Comparison of ENCODE assay signal across 8 cellular contexts in the genomic region with DNA sequence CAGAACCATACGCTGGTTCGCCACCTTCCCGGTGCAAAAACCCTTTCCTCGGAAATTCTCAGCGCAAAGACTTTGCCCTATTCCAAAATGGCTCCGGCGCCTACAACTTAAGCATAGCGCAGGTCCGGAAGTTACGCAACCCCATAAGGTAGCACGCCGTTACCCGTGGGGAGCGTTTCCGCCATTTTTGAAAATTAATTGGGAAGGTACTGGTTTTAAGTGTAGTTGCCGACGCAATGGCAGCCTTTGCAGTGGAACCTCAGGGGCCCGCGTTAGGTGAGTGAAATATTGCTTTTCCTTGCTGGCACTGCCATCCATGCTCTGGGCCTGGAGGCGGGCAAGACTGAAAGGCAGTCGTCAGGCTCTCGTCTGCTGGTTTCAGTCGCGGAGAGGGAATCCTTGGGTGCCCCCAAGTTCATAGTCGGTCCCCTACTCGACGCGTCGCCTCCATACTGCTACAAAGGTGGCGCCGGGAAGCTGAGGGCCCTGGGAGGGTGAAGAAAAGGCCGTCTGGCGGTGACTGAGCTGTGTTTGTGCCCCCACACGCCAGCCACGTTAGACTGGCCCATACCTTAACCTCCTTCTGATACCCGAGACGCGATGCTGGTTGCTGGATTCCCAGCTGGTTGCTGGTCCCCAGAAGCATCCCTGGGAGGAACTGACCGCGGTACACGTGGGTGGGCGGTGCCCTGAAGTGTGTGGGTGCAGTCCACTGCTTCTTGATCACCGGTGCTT. TPM values are rescaled to one million over a fixed set of nuclear protein-coding genes. Genes with fewer than 3 reads are reported as not detected.
A peak's percentile ranks its signal among the peaks of the same experiment; 100 is the strongest.
DNase-seq lines count a peak whose midpoint lies in the region; ATAC-seq, FAIRE-seq and TF ChIP-seq lines count a peak whose summit lies in the region.

A gene with protein sequence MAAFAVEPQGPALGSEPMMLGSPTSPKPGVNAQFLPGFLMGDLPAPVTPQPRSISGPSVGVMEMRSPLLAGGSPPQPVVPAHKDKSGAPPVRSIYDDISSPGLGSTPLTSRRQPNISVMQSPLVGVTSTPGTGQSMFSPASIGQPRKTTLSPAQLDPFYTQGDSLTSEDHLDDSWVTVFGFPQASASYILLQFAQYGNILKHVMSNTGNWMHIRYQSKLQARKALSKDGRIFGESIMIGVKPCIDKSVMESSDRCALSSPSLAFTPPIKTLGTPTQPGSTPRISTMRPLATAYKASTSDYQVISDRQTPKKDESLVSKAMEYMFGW (plus strand): TSS at position 222 of the 735 bp plus-strand sequence. CDS start 15 bp downstream, at position 237.

- H3K79me2 ChIP-seq in smooth muscle cell (ENCODE audit: low read depth): peaks cover 41% of the 10 kb centered on the region

- no peak for FAIRE-seq in bronchial epithelial cell (lab: Jason Lieb, UNC)

- H3K27ac ChIP-seq in smooth muscle cell (ENCODE audit: low read depth): peak within 1 kb of the TSS; percentile 78

- no peaks in the 10 kb centered on the region for H3K36me3 ChIP-seq in bronchial epithelial cell (ENCODE audit: control insufficient read depth, insufficient read depth, low read length)
- no peaks in the 10 kb centered on the region for H3K36me3 ChIP-seq in smooth muscle cell (ENCODE audit: low read depth)

- TF ChIP-seq CTCF in WI38 (IDR thresholded peaks at IDR 0.05; ENCODE audit: low read depth, low read length): no peak
- TF ChIP-seq CTCF in bronchial epithelial cell (IDR thresholded peaks at IDR 0.05; ENCODE audit: insufficient read depth, low read length, severe bottlenecking): no peak
- no peak for TF ChIP-seq CTCF in smooth muscle cell (IDR thresholded peaks at IDR 0.05; ENCODE audit: borderline replicate concordance, insufficient read depth, poor library complexity, severe bottlenecking)

- peak within 1 kb of the TSS; percentile 74 for H3K9ac ChIP-seq in smooth muscle cell (ENCODE audit: low read depth)

- H3K4me3 ChIP-seq in WI38 (ENCODE audit: low read depth, low read length): peak within 1 kb of the TSS; percentile 95
- H3K4me3 ChIP-seq in bronchial epithelial cell (ENCODE audit: low read depth, low read length): peak within 1 kb of the TSS; percentile 86
- peak within 1 kb of the TSS; percentile 68 for H3K4me3 ChIP-seq in smooth muscle cell

- ATAC-seq in GM18907 (IDR thresholded peaks at IDR 0.05; ENCODE audit: unreplicated experiment) (peak; percentile 89), HG03159 (IDR thresholded peaks at IDR 0.05; ENCODE audit: unreplicated experiment) (peak; percentile 89)

- peak; percentile 96 for DNase-seq in ACHN
- peak; percentile 99 for DNase-seq in NCI-H2227 treated with DMSO at 0.1 percent for 48 hours (lab: John Stamatoyannopoulos, UW)
- peak; percentile 88 for DNase-seq in bronchial epithelial cell (ENCODE audit: low read depth)
- DNase-seq in iPS-NIHi7 (ENCODE audit: extremely low spot score): peak; percentile 84
- peak; percentile 70 for DNase-seq in smooth muscle cell (lab: John Stamatoyannopoulos, UW; ENCODE audit: unreplicated experiment)

- peaks cover 8% of the 10 kb centered on the region for H3K4me1 ChIP-seq in smooth muscle cell (ENCODE audit: low read depth)

- H3K27me3 ChIP-seq in bronchial epithelial cell (ENCODE audit: control insufficient read depth, insufficient read depth, low read length) (no peaks in the 10 kb centered on the region), smooth muscle cell (ENCODE audit: low read depth) (no peaks in the 10 kb centered on the region)

- no peaks in the 10 kb centered on the region for H3K9me3 ChIP-seq in smooth muscle cell (replicated peaks; ENCODE audit: low read depth)

- peak within 1 kb of the TSS; percentile 98 for H2AFZ ChIP-seq in smooth muscle cell (ENCODE audit: low read depth)

- peaks cover 4% of the 10 kb centered on the region for H3F3A ChIP-seq in smooth muscle cell (ENCODE audit: low read depth)

- peak within 1 kb of the TSS; percentile 91 for H3K4me2 ChIP-seq in smooth muscle cell

- in situ Hi-C loops in ACHN (cut with HindIII; ENCODE audit: low pct_ligation_motif_present, low pct_unique_long_range_greater_than_20kb, low sequenced_read_pairs): no loop called here

- no peaks in the 10 kb centered on the region for H4K20me1 ChIP-seq in smooth muscle cell (ENCODE audit: low read depth)

- WGBS in smooth muscle cell (ENCODE audit: low lambda C conversion rate): 1% methylated on average over 43 of the region's 43 CpGs

RNA-seq across cellular contexts. Expression of the gene that starts here (rescaled TPM):
- total RNA-seq in bronchial epithelial cell (5.5 and 9.7 TPM in 2 replicates), smooth muscle cell (14.1 and 17.0 TPM in 2 replicates)
- polyA plus RNA-seq in smooth muscle cell: 3.5 and 6.6 TPM in 2 replicates

Comparison
In these comparisons a context has a peak if more than half of its experiments do, and no peak if none do; other contexts are left out.
1. Peak in every context shown above with its lines: DNase-seq, ATAC-seq, H3K4me3 ChIP-seq and H3K27ac ChIP-seq.